In the genomic region with DNA sequence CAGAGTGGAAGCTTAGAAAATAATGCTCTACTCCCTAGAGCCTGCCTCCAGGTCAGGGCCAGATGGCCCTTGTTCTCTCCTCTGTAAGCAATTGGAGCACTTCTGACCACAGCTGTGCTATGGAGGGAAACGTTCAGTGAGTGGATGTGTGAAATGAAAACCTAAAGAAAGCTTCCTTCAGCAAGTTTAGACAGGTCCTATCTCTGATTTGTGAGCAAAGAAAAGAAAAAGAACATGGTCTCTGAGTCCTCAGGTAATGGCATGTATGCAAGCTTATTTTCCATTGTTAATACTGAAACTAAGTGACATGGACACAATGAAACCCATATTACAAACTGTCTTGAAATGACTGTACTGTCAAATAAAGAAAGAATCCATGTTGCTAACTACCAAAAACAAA, we compare ENCODE assay signal across 1 cellular context.
TF ChIP-seq lines count a peak whose summit lies in the region.

No MANE protein-coding gene starts in this region.

TF ChIP-seq in GM12878, 131 proteins besides CTCF, POLR2A, EP300 and RAD21 (continued from another document and continues in another):
- TF ChIP-seq, protein P1, sequence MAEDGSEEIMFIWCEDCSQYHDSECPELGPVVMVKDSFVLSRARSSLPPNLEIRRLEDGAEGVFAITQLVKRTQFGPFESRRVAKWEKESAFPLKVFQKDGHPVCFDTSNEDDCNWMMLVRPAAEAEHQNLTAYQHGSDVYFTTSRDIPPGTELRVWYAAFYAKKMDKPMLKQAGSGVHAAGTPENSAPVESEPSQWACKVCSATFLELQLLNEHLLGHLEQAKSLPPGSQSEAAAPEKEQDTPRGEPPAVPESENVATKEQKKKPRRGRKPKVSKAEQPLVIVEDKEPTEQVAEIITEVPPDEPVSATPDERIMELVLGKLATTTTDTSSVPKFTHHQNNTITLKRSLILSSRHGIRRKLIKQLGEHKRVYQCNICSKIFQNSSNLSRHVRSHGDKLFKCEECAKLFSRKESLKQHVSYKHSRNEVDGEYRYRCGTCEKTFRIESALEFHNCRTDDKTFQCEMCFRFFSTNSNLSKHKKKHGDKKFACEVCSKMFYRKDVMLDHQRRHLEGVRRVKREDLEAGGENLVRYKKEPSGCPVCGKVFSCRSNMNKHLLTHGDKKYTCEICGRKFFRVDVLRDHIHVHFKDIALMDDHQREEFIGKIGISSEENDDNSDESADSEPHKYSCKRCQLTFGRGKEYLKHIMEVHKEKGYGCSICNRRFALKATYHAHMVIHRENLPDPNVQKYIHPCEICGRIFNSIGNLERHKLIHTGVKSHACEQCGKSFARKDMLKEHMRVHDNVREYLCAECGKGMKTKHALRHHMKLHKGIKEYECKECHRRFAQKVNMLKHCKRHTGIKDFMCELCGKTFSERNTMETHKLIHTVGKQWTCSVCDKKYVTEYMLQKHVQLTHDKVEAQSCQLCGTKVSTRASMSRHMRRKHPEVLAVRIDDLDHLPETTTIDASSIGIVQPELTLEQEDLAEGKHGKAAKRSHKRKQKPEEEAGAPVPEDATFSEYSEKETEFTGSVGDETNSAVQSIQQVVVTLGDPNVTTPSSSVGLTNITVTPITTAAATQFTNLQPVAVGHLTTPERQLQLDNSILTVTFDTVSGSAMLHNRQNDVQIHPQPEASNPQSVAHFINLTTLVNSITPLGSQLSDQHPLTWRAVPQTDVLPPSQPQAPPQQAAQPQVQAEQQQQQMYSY (CRISPR knock-in tag; IDR thresholded peaks at IDR 0.05) = no peak
- TF ChIP-seq CREB1 (IDR thresholded peaks at IDR 0.05; ENCODE audit: low read depth) (peak; percentile 31; the same call in 1 of the 2 replicates), RAD51 (IDR thresholded peaks at IDR 0.05) (no peak), GATAD2B (conservative IDR thresholded peaks at IDR 0.05; ENCODE audit: low read depth) (no peak), SMAD5 (IDR thresholded peaks at IDR 0.05; ENCODE audit: low read depth) (no peak), HCFC1 (IDR thresholded peaks at IDR 0.05; ENCODE audit: low read length) (no peak), SMC3 (IDR thresholded peaks at IDR 0.05; ENCODE audit: borderline replicate concordance, low read length) (no peak), NR2C1 (IDR thresholded peaks at IDR 0.05) (no peak), MYB (IDR thresholded peaks at IDR 0.05; ENCODE audit: borderline replicate concordance, low read depth, low read length) (no peak), SMAD1 (IDR thresholded peaks at IDR 0.05; ENCODE audit: low read depth, partially characterized antibody) (no peak), RBBP5 (conservative IDR thresholded peaks at IDR 0.05) (no peak), ZNF217 (IDR thresholded peaks at IDR 0.05) (0 out of 2 replicates have a peak, but pooled peaks have one; percentile 44), HDAC6 (IDR thresholded peaks at IDR 0.05; ENCODE audit: unreplicated experiment) (no peak), ZNF384 (IDR thresholded peaks at IDR 0.05; ENCODE audit: borderline replicate concordance, low read depth, low read length) (no peak), ZNF622 (IDR thresholded peaks at IDR 0.05) (no peak), NFIC (IDR thresholded peaks at IDR 0.05; ENCODE audit: low read depth, low read length) (peak; percentile 96), CBX5 (IDR thresholded peaks at IDR 0.05; ENCODE audit: low read depth) (peak; percentile 94), ESRRA (IDR thresholded peaks at IDR 0.05; ENCODE audit: low read length) (no peak)
- TF ChIP-seq, protein P2, sequence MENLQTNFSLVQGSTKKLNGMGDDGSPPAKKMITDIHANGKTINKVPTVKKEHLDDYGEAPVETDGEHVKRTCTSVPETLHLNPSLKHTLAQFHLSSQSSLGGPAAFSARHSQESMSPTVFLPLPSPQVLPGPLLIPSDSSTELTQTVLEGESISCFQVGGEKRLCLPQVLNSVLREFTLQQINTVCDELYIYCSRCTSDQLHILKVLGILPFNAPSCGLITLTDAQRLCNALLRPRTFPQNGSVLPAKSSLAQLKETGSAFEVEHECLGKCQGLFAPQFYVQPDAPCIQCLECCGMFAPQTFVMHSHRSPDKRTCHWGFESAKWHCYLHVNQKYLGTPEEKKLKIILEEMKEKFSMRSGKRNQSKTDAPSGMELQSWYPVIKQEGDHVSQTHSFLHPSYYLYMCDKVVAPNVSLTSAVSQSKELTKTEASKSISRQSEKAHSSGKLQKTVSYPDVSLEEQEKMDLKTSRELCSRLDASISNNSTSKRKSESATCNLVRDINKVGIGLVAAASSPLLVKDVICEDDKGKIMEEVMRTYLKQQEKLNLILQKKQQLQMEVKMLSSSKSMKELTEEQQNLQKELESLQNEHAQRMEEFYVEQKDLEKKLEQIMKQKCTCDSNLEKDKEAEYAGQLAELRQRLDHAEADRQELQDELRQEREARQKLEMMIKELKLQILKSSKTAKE (IDR thresholded peaks at IDR 0.05; ENCODE audit: low read depth, poor library complexity, severe bottlenecking) = no peak
- TF ChIP-seq, protein P3, sequence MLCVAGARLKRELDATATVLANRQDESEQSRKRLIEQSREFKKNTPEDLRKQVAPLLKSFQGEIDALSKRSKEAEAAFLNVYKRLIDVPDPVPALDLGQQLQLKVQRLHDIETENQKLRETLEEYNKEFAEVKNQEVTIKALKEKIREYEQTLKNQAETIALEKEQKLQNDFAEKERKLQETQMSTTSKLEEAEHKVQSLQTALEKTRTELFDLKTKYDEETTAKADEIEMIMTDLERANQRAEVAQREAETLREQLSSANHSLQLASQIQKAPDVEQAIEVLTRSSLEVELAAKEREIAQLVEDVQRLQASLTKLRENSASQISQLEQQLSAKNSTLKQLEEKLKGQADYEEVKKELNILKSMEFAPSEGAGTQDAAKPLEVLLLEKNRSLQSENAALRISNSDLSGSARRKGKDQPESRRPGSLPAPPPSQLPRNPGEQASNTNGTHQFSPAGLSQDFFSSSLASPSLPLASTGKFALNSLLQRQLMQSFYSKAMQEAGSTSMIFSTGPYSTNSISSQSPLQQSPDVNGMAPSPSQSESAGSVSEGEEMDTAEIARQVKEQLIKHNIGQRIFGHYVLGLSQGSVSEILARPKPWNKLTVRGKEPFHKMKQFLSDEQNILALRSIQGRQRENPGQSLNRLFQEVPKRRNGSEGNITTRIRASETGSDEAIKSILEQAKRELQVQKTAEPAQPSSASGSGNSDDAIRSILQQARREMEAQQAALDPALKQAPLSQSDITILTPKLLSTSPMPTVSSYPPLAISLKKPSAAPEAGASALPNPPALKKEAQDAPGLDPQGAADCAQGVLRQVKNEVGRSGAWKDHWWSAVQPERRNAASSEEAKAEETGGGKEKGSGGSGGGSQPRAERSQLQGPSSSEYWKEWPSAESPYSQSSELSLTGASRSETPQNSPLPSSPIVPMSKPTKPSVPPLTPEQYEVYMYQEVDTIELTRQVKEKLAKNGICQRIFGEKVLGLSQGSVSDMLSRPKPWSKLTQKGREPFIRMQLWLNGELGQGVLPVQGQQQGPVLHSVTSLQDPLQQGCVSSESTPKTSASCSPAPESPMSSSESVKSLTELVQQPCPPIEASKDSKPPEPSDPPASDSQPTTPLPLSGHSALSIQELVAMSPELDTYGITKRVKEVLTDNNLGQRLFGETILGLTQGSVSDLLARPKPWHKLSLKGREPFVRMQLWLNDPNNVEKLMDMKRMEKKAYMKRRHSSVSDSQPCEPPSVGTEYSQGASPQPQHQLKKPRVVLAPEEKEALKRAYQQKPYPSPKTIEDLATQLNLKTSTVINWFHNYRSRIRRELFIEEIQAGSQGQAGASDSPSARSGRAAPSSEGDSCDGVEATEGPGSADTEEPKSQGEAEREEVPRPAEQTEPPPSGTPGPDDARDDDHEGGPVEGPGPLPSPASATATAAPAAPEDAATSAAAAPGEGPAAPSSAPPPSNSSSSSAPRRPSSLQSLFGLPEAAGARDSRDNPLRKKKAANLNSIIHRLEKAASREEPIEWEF (IDR thresholded peaks at IDR 0.05; ENCODE audit: insufficient replicate concordance, low read depth, low read length) = no peak
- TF ChIP-seq, protein P4, sequence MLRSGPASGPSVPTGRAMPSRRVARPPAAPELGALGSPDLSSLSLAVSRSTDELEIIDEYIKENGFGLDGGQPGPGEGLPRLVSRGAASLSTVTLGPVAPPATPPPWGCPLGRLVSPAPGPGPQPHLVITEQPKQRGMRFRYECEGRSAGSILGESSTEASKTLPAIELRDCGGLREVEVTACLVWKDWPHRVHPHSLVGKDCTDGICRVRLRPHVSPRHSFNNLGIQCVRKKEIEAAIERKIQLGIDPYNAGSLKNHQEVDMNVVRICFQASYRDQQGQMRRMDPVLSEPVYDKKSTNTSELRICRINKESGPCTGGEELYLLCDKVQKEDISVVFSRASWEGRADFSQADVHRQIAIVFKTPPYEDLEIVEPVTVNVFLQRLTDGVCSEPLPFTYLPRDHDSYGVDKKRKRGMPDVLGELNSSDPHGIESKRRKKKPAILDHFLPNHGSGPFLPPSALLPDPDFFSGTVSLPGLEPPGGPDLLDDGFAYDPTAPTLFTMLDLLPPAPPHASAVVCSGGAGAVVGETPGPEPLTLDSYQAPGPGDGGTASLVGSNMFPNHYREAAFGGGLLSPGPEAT (IDR thresholded peaks at IDR 0.05; ENCODE audit: low read depth) = no peak
- TF ChIP-seq, protein P5, sequence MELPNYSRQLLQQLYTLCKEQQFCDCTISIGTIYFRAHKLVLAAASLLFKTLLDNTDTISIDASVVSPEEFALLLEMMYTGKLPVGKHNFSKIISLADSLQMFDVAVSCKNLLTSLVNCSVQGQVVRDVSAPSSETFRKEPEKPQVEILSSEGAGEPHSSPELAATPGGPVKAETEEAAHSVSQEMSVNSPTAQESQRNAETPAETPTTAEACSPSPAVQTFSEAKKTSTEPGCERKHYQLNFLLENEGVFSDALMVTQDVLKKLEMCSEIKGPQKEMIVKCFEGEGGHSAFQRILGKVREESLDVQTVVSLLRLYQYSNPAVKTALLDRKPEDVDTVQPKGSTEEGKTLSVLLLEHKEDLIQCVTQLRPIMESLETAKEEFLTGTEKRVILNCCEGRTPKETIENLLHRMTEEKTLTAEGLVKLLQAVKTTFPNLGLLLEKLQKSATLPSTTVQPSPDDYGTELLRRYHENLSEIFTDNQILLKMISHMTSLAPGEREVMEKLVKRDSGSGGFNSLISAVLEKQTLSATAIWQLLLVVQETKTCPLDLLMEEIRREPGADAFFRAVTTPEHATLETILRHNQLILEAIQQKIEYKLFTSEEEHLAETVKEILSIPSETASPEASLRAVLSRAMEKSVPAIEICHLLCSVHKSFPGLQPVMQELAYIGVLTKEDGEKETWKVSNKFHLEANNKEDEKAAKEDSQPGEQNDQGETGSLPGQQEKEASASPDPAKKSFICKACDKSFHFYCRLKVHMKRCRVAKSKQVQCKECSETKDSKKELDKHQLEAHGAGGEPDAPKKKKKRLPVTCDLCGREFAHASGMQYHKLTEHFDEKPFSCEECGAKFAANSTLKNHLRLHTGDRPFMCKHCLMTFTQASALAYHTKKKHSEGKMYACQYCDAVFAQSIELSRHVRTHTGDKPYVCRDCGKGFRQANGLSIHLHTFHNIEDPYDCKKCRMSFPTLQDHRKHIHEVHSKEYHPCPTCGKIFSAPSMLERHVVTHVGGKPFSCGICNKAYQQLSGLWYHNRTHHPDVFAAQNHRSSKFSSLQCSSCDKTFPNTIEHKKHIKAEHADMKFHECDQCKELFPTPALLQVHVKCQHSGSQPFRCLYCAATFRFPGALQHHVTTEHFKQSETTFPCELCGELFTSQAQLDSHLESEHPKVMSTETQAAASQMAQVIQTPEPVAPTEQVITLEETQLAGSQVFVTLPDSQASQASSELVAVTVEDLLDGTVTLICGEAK (IDR thresholded peaks at IDR 0.05; ENCODE audit: borderline replicate concordance) = no peak
- TF ChIP-seq, protein P6, sequence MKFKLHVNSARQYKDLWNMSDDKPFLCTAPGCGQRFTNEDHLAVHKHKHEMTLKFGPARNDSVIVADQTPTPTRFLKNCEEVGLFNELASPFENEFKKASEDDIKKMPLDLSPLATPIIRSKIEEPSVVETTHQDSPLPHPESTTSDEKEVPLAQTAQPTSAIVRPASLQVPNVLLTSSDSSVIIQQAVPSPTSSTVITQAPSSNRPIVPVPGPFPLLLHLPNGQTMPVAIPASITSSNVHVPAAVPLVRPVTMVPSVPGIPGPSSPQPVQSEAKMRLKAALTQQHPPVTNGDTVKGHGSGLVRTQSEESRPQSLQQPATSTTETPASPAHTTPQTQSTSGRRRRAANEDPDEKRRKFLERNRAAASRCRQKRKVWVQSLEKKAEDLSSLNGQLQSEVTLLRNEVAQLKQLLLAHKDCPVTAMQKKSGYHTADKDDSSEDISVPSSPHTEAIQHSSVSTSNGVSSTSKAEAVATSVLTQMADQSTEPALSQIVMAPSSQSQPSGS (IDR thresholded peaks at IDR 0.05; ENCODE audit: low read length) = peak; percentile 79
- TF ChIP-seq, protein P7, sequence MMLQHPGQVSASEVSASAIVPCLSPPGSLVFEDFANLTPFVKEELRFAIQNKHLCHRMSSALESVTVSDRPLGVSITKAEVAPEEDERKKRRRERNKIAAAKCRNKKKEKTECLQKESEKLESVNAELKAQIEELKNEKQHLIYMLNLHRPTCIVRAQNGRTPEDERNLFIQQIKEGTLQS (IDR thresholded peaks at IDR 0.05; ENCODE audit: borderline replicate concordance, extremely low read depth, low read depth, low read length) = no peak
- TF ChIP-seq, protein P8, sequence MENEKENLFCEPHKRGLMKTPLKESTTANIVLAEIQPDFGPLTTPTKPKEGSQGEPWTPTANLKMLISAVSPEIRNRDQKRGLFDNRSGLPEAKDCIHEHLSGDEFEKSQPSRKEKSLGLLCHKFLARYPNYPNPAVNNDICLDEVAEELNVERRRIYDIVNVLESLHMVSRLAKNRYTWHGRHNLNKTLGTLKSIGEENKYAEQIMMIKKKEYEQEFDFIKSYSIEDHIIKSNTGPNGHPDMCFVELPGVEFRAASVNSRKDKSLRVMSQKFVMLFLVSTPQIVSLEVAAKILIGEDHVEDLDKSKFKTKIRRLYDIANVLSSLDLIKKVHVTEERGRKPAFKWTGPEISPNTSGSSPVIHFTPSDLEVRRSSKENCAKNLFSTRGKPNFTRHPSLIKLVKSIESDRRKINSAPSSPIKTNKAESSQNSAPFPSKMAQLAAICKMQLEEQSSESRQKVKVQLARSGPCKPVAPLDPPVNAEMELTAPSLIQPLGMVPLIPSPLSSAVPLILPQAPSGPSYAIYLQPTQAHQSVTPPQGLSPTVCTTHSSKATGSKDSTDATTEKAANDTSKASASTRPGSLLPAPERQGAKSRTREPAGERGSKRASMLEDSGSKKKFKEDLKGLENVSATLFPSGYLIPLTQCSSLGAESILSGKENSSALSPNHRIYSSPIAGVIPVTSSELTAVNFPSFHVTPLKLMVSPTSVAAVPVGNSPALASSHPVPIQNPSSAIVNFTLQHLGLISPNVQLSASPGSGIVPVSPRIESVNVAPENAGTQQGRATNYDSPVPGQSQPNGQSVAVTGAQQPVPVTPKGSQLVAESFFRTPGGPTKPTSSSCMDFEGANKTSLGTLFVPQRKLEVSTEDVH (IDR thresholded peaks at IDR 0.05; ENCODE audit: low read depth, partially characterized antibody) = no peak
- TF ChIP-seq, protein P9, sequence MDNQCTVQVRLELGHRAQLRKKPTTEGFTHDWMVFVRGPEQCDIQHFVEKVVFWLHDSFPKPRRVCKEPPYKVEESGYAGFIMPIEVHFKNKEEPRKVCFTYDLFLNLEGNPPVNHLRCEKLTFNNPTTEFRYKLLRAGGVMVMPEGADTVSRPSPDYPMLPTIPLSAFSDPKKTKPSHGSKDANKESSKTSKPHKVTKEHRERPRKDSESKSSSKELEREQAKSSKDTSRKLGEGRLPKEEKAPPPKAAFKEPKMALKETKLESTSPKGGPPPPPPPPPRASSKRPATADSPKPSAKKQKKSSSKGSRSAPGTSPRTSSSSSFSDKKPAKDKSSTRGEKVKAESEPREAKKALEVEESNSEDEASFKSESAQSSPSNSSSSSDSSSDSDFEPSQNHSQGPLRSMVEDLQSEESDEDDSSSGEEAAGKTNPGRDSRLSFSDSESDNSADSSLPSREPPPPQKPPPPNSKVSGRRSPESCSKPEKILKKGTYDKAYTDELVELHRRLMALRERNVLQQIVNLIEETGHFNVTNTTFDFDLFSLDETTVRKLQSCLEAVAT (IDR thresholded peaks at IDR 0.05) = no peak
